In genomic region chr7:118153551-118154177, GRCh38 we compare ENCODE assay signal across 8 cellular contexts. TPM values are rescaled to one million over a fixed set of nuclear protein-coding genes. Genes with fewer than 3 reads are reported as not detected.
A peak's percentile ranks its signal among the peaks of the same experiment; 100 is the strongest.
DNase-seq lines count a peak whose midpoint lies in the region; ATAC-seq, FAIRE-seq and TF ChIP-seq lines count a peak whose summit lies in the region.

No MANE protein-coding gene starts in this region.

- ATAC-seq in DND-41 (ENCODE audit: insufficient read depth, low read depth) = no peak
- ATAC-seq in GM21529 (IDR thresholded peaks at IDR 0.05; ENCODE audit: unreplicated experiment) = peak; percentile 68
- ATAC-seq in HG03095 (IDR thresholded peaks at IDR 0.05; ENCODE audit: unreplicated experiment) = no peak

- H3K4me3 Mint-ChIP-seq in astrocyte (ENCODE audit: unreplicated experiment) = no peak overlapping the region

- H3K27ac ChIP-seq in DND-41 (ENCODE audit: low read length) (no peak overlapping the region), astrocyte (ENCODE audit: low read depth, low read length) (no peak overlapping the region)

- H3K4me1 Mint-ChIP-seq in astrocyte (ENCODE audit: low read depth, unreplicated experiment) = peaks cover 19% of the 10 kb centered on the region

- no peak overlapping the region for H3K4me2 ChIP-seq in DND-41 (ENCODE audit: insufficient read depth, low read length)
- H3K4me2 ChIP-seq in astrocyte (ENCODE audit: low read length) = no peak overlapping the region

- peaks cover 7% of the 10 kb centered on the region for H3K9me3 ChIP-seq in DND-41 (ENCODE audit: insufficient read depth, low read length, severe bottlenecking)
- no peaks in the 10 kb centered on the region for H3K9me3 ChIP-seq in astrocyte (ENCODE audit: insufficient read depth, low read depth, low read length)

- H3K27ac Mint-ChIP-seq in astrocyte (ENCODE audit: unreplicated experiment) = no peak overlapping the region

- H3K36me3 Mint-ChIP-seq in astrocyte (ENCODE audit: low read depth, unreplicated experiment) = no peaks in the 10 kb centered on the region

- H3K4me1 ChIP-seq in DND-41 (ENCODE audit: insufficient read depth, low read length) (no peaks in the 10 kb centered on the region), astrocyte (ENCODE audit: insufficient read depth, low read length) (no peaks in the 10 kb centered on the region)

- DNase-seq in DND-41 = no peak
- DNase-seq in NCI-H2081 (lab: John Stamatoyannopoulos, UW) = peak; percentile 16 to 56
- no peak for DNase-seq in astrocyte (ENCODE audit: low read depth)
- DNase-seq in kidney glomerular epithelial cell (lab: John Stamatoyannopoulos, UW) = peak; percentile 46
- no peak for DNase-seq in activated effector memory CD4-positive, alpha-beta T cell treated with anti-CD3 and anti-CD28 coated beads, Interleukin-2, amount 50 U/mL, for 16 hours
- DNase-seq in NK-92 (lab: John Stamatoyannopoulos, UW; ENCODE audit: unreplicated experiment) = no peak

- H3K36me3 ChIP-seq in DND-41 (ENCODE audit: insufficient read depth, low read length) = no peaks in the 10 kb centered on the region
- H3K36me3 ChIP-seq in astrocyte (ENCODE audit: insufficient read depth, low read length) = no peaks in the 10 kb centered on the region

- no peaks in the 10 kb centered on the region for H3K9me3 Mint-ChIP-seq in astrocyte (ENCODE audit: unreplicated experiment)

- H3K27me3 ChIP-seq in DND-41 (ENCODE audit: insufficient read depth, low read length, poor library complexity) (peaks cover 8% of the 10 kb centered on the region), astrocyte (ENCODE audit: insufficient read depth, low read length) (no peaks in the 10 kb centered on the region)

- H2AFZ ChIP-seq in DND-41 (ENCODE audit: low read depth, low read length) = no peak overlapping the region
- no peak overlapping the region for H2AFZ ChIP-seq in astrocyte (ENCODE audit: low read depth, low read length)

- H3K9ac ChIP-seq in DND-41 (ENCODE audit: low read depth, low read length) (no peak overlapping the region), astrocyte (ENCODE audit: low read length) (no peak overlapping the region)

- no peaks in the 10 kb centered on the region for H3K79me2 ChIP-seq in DND-41 (ENCODE audit: insufficient read depth, low read length)
- no peaks in the 10 kb centered on the region for H3K79me2 ChIP-seq in astrocyte (ENCODE audit: insufficient read depth, low read length)

- TF ChIP-seq CTCF in DND-41 (IDR thresholded peaks at IDR 0.05; ENCODE audit: borderline replicate concordance, extremely low read depth, low read length, poor library complexity, severe bottlenecking) (peak; percentile 60), astrocyte (IDR thresholded peaks at IDR 0.05; ENCODE audit: insufficient read depth, low read depth, low read length) (peak; percentile 51)

- no peaks in the 10 kb centered on the region for H3K27me3 Mint-ChIP-seq in astrocyte (ENCODE audit: low read depth, unreplicated experiment)

- H4K20me1 ChIP-seq in DND-41 (ENCODE audit: insufficient read depth, low read length) (no peaks in the 10 kb centered on the region), astrocyte (ENCODE audit: insufficient read depth, low read length) (no peaks in the 10 kb centered on the region)

- no peak for FAIRE-seq in astrocyte (lab: Jason Lieb, UNC)

- H3K4me3 ChIP-seq in DND-41 (ENCODE audit: low read depth in 1 of 2, low read length in 2 of 2) (no peak overlapping the region), astrocyte (ENCODE audit: insufficient read depth, low read depth, low read length) (no peak overlapping the region)

RNA-seq across cellular contexts. Expression of gene LSM8, which starts 30.3 kb away (rescaled TPM):
- total RNA-seq in astrocyte = 19.9 TPM in 2 replicates

Comparison
In these comparisons a context has a peak if more than half of its experiments do, and no peak if none do; other contexts are left out.
1. DNase-seq: peak in NCI-H2081 (2 of 2) and kidney glomerular epithelial cell (single experiment); none in DND-41 (single experiment), astrocyte (single experiment), activated effector memory CD4-positive, alpha-beta T cell treated with anti-CD3 and anti-CD28 coated beads, Interleukin-2, amount 50 U/mL, for 16 hours (single experiment) and NK-92 (single experiment).